Comparison of ENCODE assay signal across 12 cellular contexts in genomic region chr1:197268012-197268411, GRCh38. TPM values are rescaled to one million over a fixed set of nuclear protein-coding genes. Genes with fewer than 3 reads are reported as not detected.
A peak's percentile ranks its signal among the peaks of the same experiment; 100 is the strongest.
DNase-seq lines count a peak whose midpoint lies in the region; ATAC-seq, FAIRE-seq and TF ChIP-seq lines count a peak whose summit lies in the region.
"Had no signal": no experiment of that assay in that cellular context is flagged by ENCODE, and none has a peak within 500 bp of the region (broad histone marks: within the 10 kb centered on the region; RNA-seq: fewer than 3 reads in every experiment).

CRB1 (plus strand) TSS chr1:197268252; CDS start chr1:197268413, 161 bp downstream.

- ATAC-seq in HG03039 (IDR thresholded peaks at IDR 0.05; ENCODE audit: unreplicated experiment), result no peak
- ATAC-seq: A549 had no signal

- no TSS peak for BruUV-seq in PC-9 (replicated peaks; lab: Mats Ljungman, UMichigan)

- DNase-seq in NCI-H446 (lab: John Stamatoyannopoulos, UW) (peak; percentile 30 to 51), NCI-H446 treated with DMSO at 0.1 percent for 48 hours (lab: John Stamatoyannopoulos, UW) (no peak), PC-9 (no peak), frontal cortex (ENCODE audit: low spot score in 2 of 2) (no peak), superior temporal gyrus (ENCODE audit: extremely low spot score) (peak; percentile 74), NCI-H2171 (lab: John Stamatoyannopoulos, UW) (no peak), NK-92 (lab: John Stamatoyannopoulos, UW; ENCODE audit: unreplicated experiment) (no peak)
- DNase-seq: activated gamma-delta T cell treated with Interleukin-2 at 50 U/mL for 16 hours, colonic mucosa, Right ventricle myocardium superior had no signal

- no peaks in the 10 kb centered on the region for H3F3A ChIP-seq in PC-9 (ENCODE audit: insufficient read depth, low read depth)

- no peak for FAIRE-seq in frontal cortex (lab: Jason Lieb, UNC)

- H3K4me2 ChIP-seq in PC-9, result no peak within 1 kb of the TSS
- H3K4me2 ChIP-seq: A549 had no signal

- H3K27ac ChIP-seq in PC-9, result no peak within 1 kb of the TSS
- H3K27ac ChIP-seq: A549, colonic mucosa had no signal

- CTCF ChIA-PET in PC-9 (lab: Charles Lee), result no interaction called here

- H3K36me3 ChIP-seq in PC-9 (ENCODE audit: low read depth), result no peaks in the 10 kb centered on the region
- H3K36me3 ChIP-seq: colonic mucosa had no signal

- no peaks in the 10 kb centered on the region for H3K9me2 ChIP-seq in PC-9 (ENCODE audit: insufficient read depth)

- H2AFZ ChIP-seq in PC-9, result 0 out of 2 replicates have a peak within 1 kb of the TSS, but pooled peaks have one; percentile 19

- H3K27me3 ChIP-seq in PC-9 (ENCODE audit: insufficient read depth, low read depth), result no peaks in the 10 kb centered on the region
- H3K27me3 ChIP-seq: colonic mucosa had no signal

- intact Hi-C loops in PC-9 (cut with micrococcal nuclease; ENCODE audit: unreplicated experiment), result no loop called here

- POLR2A ChIA-PET in PC-9 (lab: Charles Lee; ENCODE audit: unreplicated experiment), result no interaction called here

- TF ChIP-seq CTCF in PC-9 (conservative IDR thresholded peaks at IDR 0.05), result no peak

- no peaks in the 10 kb centered on the region for H4K20me1 ChIP-seq in PC-9 (ENCODE audit: insufficient read depth)

- H3K4me3 ChIP-seq in PC-9, result no peak within 1 kb of the TSS
- H3K4me3 ChIP-seq: A549, colonic mucosa had no signal

- H3K4me1 ChIP-seq in PC-9 (replicated peaks; ENCODE audit: insufficient read depth), result no peaks in the 10 kb centered on the region
- H3K4me1 ChIP-seq: A549, colonic mucosa had no signal

- no peaks in the 10 kb centered on the region for H3K79me2 ChIP-seq in PC-9 (ENCODE audit: low read depth)

- H3K9me3 ChIP-seq in PC-9 (ENCODE audit: insufficient read depth, low read depth), result no peaks in the 10 kb centered on the region
- H3K9me3 ChIP-seq: A549, colonic mucosa had no signal

RNA-seq across cellular contexts. Expression of gene CRB1, which starts in this region (rescaled TPM):
- total RNA-seq in PC-9 (2021), result 0.18 TPM in 1 of 2 replicates, not detected in the other
- 16.7 TPM for total RNA-seq in frontal cortex

Comparison
In these comparisons a context has a peak if more than half of its experiments do, and no peak if none do; other contexts are left out.
1. RNA of gene CRB1 (total RNA-seq): 16.7 TPM in frontal cortex (single experiment); 0.18 TPM in PC-9; every median in the first group is over 10 times any median in the second.
2. DNase-seq: peak in NCI-H446 (2 of 2) and superior temporal gyrus (single experiment); none in NCI-H446 treated with DMSO at 0.1 percent for 48 hours (single experiment), PC-9 (0 of 2), frontal cortex (0 of 2), NCI-H2171 (single experiment) and NK-92 (single experiment).